ENCODE assay signal across 22 cellular contexts in the genomic region with DNA sequence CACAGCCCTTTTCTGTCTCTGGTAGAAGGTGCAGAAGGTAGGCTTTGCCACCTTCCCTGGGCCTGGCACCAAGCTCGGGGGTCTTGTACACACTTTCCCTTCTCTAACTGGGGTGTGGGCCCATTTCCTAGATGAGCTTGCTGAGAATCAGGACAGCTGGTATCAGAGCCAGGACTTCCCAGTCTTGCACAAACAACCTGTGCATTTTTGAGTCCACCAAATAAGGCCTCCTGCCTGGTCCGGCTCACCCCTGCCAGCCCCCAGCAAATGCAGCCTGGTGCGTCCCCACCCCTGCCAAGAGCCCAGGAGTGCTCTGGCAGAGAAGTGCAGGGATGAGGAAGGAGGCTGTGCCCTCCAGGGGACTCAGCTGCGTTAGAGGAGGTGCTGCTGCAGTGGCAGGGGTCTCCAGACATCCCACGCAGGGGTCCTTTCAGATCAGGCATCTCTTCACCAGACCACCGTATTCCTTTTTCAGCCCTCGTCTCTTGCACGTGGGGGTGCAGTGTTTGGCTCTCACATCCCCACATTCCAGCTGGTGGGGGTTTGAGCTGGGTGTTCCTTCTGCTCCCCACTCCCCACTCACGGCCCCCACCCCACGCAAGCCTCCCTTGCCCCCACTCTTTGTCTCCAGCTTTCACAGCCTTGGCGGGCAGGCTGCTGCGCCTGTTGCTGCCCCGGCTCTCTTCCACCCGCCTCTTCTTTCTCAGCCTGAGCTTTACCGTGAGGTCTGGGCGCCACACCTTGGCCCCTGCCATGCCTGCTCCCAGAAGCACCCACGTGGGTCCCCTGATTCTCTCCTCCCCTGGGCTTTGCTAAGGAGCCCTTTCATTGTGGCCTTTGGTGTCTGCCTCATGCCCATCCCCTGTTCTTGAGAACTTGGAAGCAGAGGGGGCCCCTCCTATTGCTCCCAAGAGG. TPM values are rescaled to one million over a fixed set of nuclear protein-coding genes. Genes with fewer than 3 reads are reported as not detected.
DNase-seq lines count a peak whose midpoint lies in the region; ATAC-seq, FAIRE-seq and TF ChIP-seq lines count a peak whose summit lies in the region.
"Had no signal": no experiment of that assay in that cellular context is flagged by ENCODE, and none has a peak within 500 bp of the region (broad histone marks: within the 10 kb centered on the region; RNA-seq: fewer than 3 reads in every experiment).

No MANE protein-coding gene starts in this region.

- no peak overlapping the region for H3K4me2 ChIP-seq in HepG2 (ENCODE audit: low read depth, low read length)
- H3K4me2 ChIP-seq: PC-9 had no signal

- POLR2A ChIA-PET in HepG2 (lab: Yijun Ruan, JAX), result no interaction called here

- in situ Hi-C loops in HepG2 (cut with HindIII; ENCODE audit: extremely low pct_ligation_motif_present, low pct_unique_long_range_greater_than_20kb), result no loop called here

- BruUV-seq in HepG2 (replicated peaks; lab: Mats Ljungman, UMichigan), result no TSS peak

- H2AFZ ChIP-seq in HepG2 (ENCODE audit: low read length), result no peak overlapping the region
- H2AFZ ChIP-seq: PC-9 had no signal

- DNase-seq in heart left ventricle (peak in 3 of 5 donors; percentile 13 to 39 (median 13)), cardiac septum (ENCODE audit: low spot score) (no peak), NCI-H1436 (lab: John Stamatoyannopoulos, UW) (peak; percentile 68), HepG2 (ENCODE audit: low spot score) (no peak), spleen (peak; percentile 47), T-helper 1 cell (no peak)
- DNase-seq: C1 segment of cervical spinal cord; Calu3; CD8-positive, alpha-beta T cell; Kasumi-1; NCI-H187; PC-9; RPMI8226; SJCRH30 had no signal

- no peak for TF ChIP-seq RAD21 in HepG2 (CRISPR knock-in tag; IDR thresholded peaks at IDR 0.05)

- H3K9ac ChIP-seq in HepG2 (ENCODE audit: insufficient read depth, low read depth, low read length), result no peak overlapping the region

- no peaks in the 10 kb centered on the region for H3K36me3 ChIP-seq in heart left ventricle
- H3K36me3 ChIP-seq in HepG2 (replicated peaks in 1 of 2; ENCODE audit: control insufficient read depth in 1 of 2, insufficient read depth in 2 of 2, low read length in 2 of 2), result no peaks in the 10 kb centered on the region
- no peaks in the 10 kb centered on the region for H3K36me3 ChIP-seq in spleen

- no peak overlapping the region for H3K4me3 ChIP-seq in heart left ventricle
- H3K4me3 ChIP-seq in HepG2 (replicated peaks in 1 of 3; ENCODE audit: insufficient read depth in 1 of 3, low read depth in 2 of 3, low read length in 3 of 3), result no peak overlapping the region
- no peak overlapping the region for H3K4me3 ChIP-seq in spleen
- H3K4me3 ChIP-seq: PC-9, SJCRH30 had no signal

- H3K79me2 ChIP-seq in HepG2 (ENCODE audit: insufficient read depth, low read length), result no peaks in the 10 kb centered on the region

- H3K9me3 ChIP-seq in heart left ventricle, result no peaks in the 10 kb centered on the region
- no peaks in the 10 kb centered on the region for H3K9me3 ChIP-seq in HepG2 (ENCODE audit: low read length)
- H3K9me3 ChIP-seq in spleen, result no peaks in the 10 kb centered on the region
- H3K9me3 ChIP-seq: SJCRH30 had no signal

- 76 to 84% (median 78%) methylated on average over 16 to 17 of the region's 17 CpGs for WGBS in heart left ventricle, 4 donors
- 55% methylated on average over 17 of the region's 17 CpGs for WGBS in HepG2 (ENCODE audit: low lambda C conversion rate)
- 81 to 89% (median 86%) methylated on average over 17 of the region's 17 CpGs for WGBS in spleen, 5 donors

- no peak for TF ChIP-seq CTCF in heart left ventricle (IDR thresholded peaks at IDR 0.05)
- peak; percentile 47; the same call in 1 of the 2 replicates for TF ChIP-seq CTCF in HepG2 (CRISPR knock-in tag; IDR thresholded peaks at IDR 0.05)
- no peak for TF ChIP-seq CTCF in spleen (IDR thresholded peaks at IDR 0.05 in 8 of 11, conservative IDR thresholded peaks at IDR 0.05 in 3 of 11)

- no peak for ATAC-seq in heart left ventricle
- ATAC-seq in HepG2, result peak; percentile 38; the same call in 1 of the 3 replicates
- ATAC-seq in GM18873 (IDR thresholded peaks at IDR 0.05; ENCODE audit: low FRiP score, unreplicated experiment), result no peak
- ATAC-seq: CD8-positive, alpha-beta T cell had no signal

- H3K27ac ChIP-seq in heart left ventricle, result no peak overlapping the region
- H3K27ac ChIP-seq in HepG2 (ENCODE audit: extremely low read length, insufficient read depth, low read length), result no peak overlapping the region
- H3K27ac ChIP-seq in spleen, result no peak overlapping the region
- H3K27ac ChIP-seq: PC-9, SJCRH30 had no signal

- CTCF ChIA-PET in HepG2 (lab: Yijun Ruan, JAX; ENCODE audit: low intra/inter-chr PET ratio, low total read pairs), result no interaction called here

- H4K20me1 ChIP-seq in HepG2 (ENCODE audit: insufficient read depth, low read length), result no peaks in the 10 kb centered on the region

- FAIRE-seq in HepG2 (lab: Jason Lieb, UNC), result no peak
- FAIRE-seq: G401.6, GM12892, GM19239, H54 had no signal

- H3K4me1 ChIP-seq in heart left ventricle, result no peaks in the 10 kb centered on the region
- peaks cover 62% of the 10 kb centered on the region for H3K4me1 ChIP-seq in HepG2 (ENCODE audit: insufficient read depth, low read length)
- no peaks in the 10 kb centered on the region for H3K4me1 ChIP-seq in spleen
- H3K4me1 ChIP-seq: SJCRH30 had no signal

- TF ChIP-seq EP300 in HepG2 (IDR thresholded peaks at IDR 0.05; ENCODE audit: low read depth in 2 of 2, low read length in 2 of 2), result no peak
- no peak for TF ChIP-seq EP300 in HepG2 (CRISPR knock-in tag; IDR thresholded peaks at IDR 0.05; ENCODE audit: borderline replicate concordance)

- H3K27me3 ChIP-seq in heart left ventricle, result peaks cover 0 to 13% (median 0%) of the 10 kb centered on the region in 9 donors
- H3K27me3 ChIP-seq in HepG2 (ENCODE audit: control insufficient read depth in 1 of 2, insufficient read depth in 2 of 2, low read length in 2 of 2), result peaks cover 8 to 35% of the 10 kb centered on the region in 2 experiments; a peak in 4 of 5 replicates
- peaks cover 0 to 4% (median 0%) of the 10 kb centered on the region in 7 donors for H3K27me3 ChIP-seq in spleen (replicated peaks in 1 of 7)
- H3K27me3 ChIP-seq: SJCRH30 had no signal

- TF ChIP-seq POLR2A in heart left ventricle (IDR thresholded peaks at IDR 0.05) (no peak), HepG2 (IDR thresholded peaks at IDR 0.05; ENCODE audit: insufficient read depth in 1 of 2, low read depth in 2 of 2, low read length in 2 of 2) (no peak), spleen (IDR thresholded peaks at IDR 0.05) (no peak)

- intact Hi-C loops in heart left ventricle (cut with DNase I) (loop anchor here in 1 of 10 donors (10.0 kb wide), 1 partner anchor 377 kb away; no protein-coding TSS in a partner anchor), cardiac septum (cut with DNase I) (no loop called here), HepG2 (cut with micrococcal nuclease; ENCODE audit: unreplicated experiment) (no loop called here), spleen (cut with DNase I; ENCODE audit: low total_unique reads) (loop anchor here (10.0 kb wide), 1 partner anchor 377 kb away; no protein-coding TSS in a partner anchor)

RNA-seq across cellular contexts. Expression of a gene that starts 32.3 kb away (rescaled TPM):
- total RNA-seq in heart left ventricle (10 to 100 TPM in 4 of 9 donors, 1 to 10 TPM in 5; 3.6 to 37.7 (median 9.9) TPM), cardiac septum (25.4 TPM), HepG2 (2016; rRNA removed; fragmentation: Illumina TruSeq; extraction: Trizol) (not detected in 2 replicates), spleen (100 to 1,000 TPM in 5 of 7 donors, 10 to 100 TPM in 2; 86.5 to 282 (median 174) TPM)
- polyA plus RNA-seq in heart left ventricle (10 to 100 TPM in 1 of 2 donors, 1 to 10 TPM in 1; 5.6 to 36.7 TPM), HepG2 (2011; rRNA removed) (0.07 and 0.17 TPM in 2 replicates), spleen (100 to 1,000 TPM in 2 of 3 donors, 10 to 100 TPM in 1; 86.6 to 763 (median 435) TPM)
- not detected in 2 replicates for total RNA-seq in HepG2 (2016; cell fraction: cytosol; rRNA removed; fragmentation: Illumina TruSeq; extraction: Trizol; ENCODE audit: low read depth)
- total RNA-seq in HepG2 (2016; cell fraction: insoluble cytoplasmic fraction; rRNA removed; fragmentation: Illumina TruSeq; extraction: Trizol), result not detected in 2 replicates
- total RNA-seq in HepG2 (2016; cell fraction: membrane; rRNA removed; fragmentation: Illumina TruSeq; extraction: Trizol), result not detected in 2 replicates
- 0.38 TPM in 1 of 2 replicates, not detected in the other for total RNA-seq in HepG2 (2016; cell fraction: nucleus; rRNA removed; fragmentation: Illumina TruSeq; extraction: Trizol)
- polyA plus RNA-seq in HepG2 (2011; cell fraction: cytosol; rRNA removed), result 0.03 TPM in 1 of 2 replicates, not detected in the other
- 0.59 and 0.62 TPM in 2 replicates for polyA plus RNA-seq in HepG2 (2011; cell fraction: nucleus; rRNA removed)
- polyA plus RNA-seq in HepG2 (2012), result 0.12 TPM in 1 of 2 replicates, not detected in the other
- not detected in 2 replicates for polyA plus RNA-seq in HepG2 (2016; cell fraction: cytosol; fragmentation: Illumina TruSeq; extraction: Trizol; ENCODE audit: low read depth)
- polyA plus RNA-seq in HepG2 (2016; cell fraction: insoluble cytoplasmic fraction; fragmentation: Illumina TruSeq; extraction: Trizol; ENCODE audit: low read depth), result not detected in 2 replicates
- polyA plus RNA-seq in HepG2 (2016; cell fraction: membrane; fragmentation: Illumina TruSeq; extraction: Trizol; ENCODE audit: low read depth), result not detected in 2 replicates
- 0.15 TPM in 1 of 2 replicates, not detected in the other for polyA plus RNA-seq in HepG2 (2016; cell fraction: nucleus; fragmentation: Illumina TruSeq; extraction: Trizol; ENCODE audit: insufficient read depth, low read depth)
- polyA minus RNA-seq in HepG2 (2011; rRNA and poly(A)+ RNA removed; ENCODE audit: low replicate concordance), result 0.08 TPM in 1 of 2 replicates, not detected in the other
- not detected in 2 replicates for polyA minus RNA-seq in HepG2 (2011; cell fraction: cytosol; rRNA and poly(A)+ RNA removed)
- 0.12 and 0.26 TPM in 2 replicates for polyA minus RNA-seq in HepG2 (2011; cell fraction: nucleus; rRNA and poly(A)+ RNA removed)
- total RNA-seq: Calu3; CD8-positive, alpha-beta T cell; MCF 10A; PC-9 had no signal

RNA-seq across cellular contexts. Expression of a gene that starts 45.3 kb away (rescaled TPM):
- total RNA-seq in heart left ventricle, result not detected
- polyA plus RNA-seq in heart left ventricle, result not detected
- total RNA-seq in cardiac septum, result not detected
- total RNA-seq in HepG2 (2016; rRNA removed; fragmentation: Illumina TruSeq; extraction: Trizol), result 0.04 TPM in 1 of 2 replicates, not detected in the other
- not detected in 2 replicates for total RNA-seq in HepG2 (2016; cell fraction: cytosol; rRNA removed; fragmentation: Illumina TruSeq; extraction: Trizol; ENCODE audit: low read depth)
- total RNA-seq in HepG2 (2016; cell fraction: insoluble cytoplasmic fraction; rRNA removed; fragmentation: Illumina TruSeq; extraction: Trizol), result not detected in 2 replicates
- total RNA-seq in HepG2 (2016; cell fraction: membrane; rRNA removed; fragmentation: Illumina TruSeq; extraction: Trizol), result 0.03 TPM in 1 of 2 replicates, not detected in the other
- total RNA-seq in HepG2 (2016; cell fraction: nucleus; rRNA removed; fragmentation: Illumina TruSeq; extraction: Trizol), result not detected in 2 replicates
- not detected in 2 replicates for polyA plus RNA-seq in HepG2 (2011; rRNA removed)
- polyA plus RNA-seq in HepG2 (2011; cell fraction: cytosol; rRNA removed), result 0.01 TPM in 1 of 2 replicates, not detected in the other
- 0.05 TPM in 1 of 2 replicates, not detected in the other for polyA plus RNA-seq in HepG2 (2011; cell fraction: nucleus; rRNA removed)
- polyA plus RNA-seq in HepG2 (2012), result 0.03 and 0.05 TPM in 2 replicates
- polyA plus RNA-seq in HepG2 (2016; cell fraction: cytosol; fragmentation: Illumina TruSeq; extraction: Trizol; ENCODE audit: low read depth), result not detected in 2 replicates
- polyA plus RNA-seq in HepG2 (2016; cell fraction: insoluble cytoplasmic fraction; fragmentation: Illumina TruSeq; extraction: Trizol; ENCODE audit: low read depth), result not detected in 2 replicates
- 0.05 TPM in 1 of 2 replicates, not detected in the other for polyA plus RNA-seq in HepG2 (2016; cell fraction: membrane; fragmentation: Illumina TruSeq; extraction: Trizol; ENCODE audit: low read depth)
- polyA plus RNA-seq in HepG2 (2016; cell fraction: nucleus; fragmentation: Illumina TruSeq; extraction: Trizol; ENCODE audit: insufficient read depth, low read depth), result not detected in 2 replicates
- not detected in 2 replicates for polyA minus RNA-seq in HepG2 (2011; rRNA and poly(A)+ RNA removed; ENCODE audit: low replicate concordance)
- not detected in 2 replicates for polyA minus RNA-seq in HepG2 (2011; cell fraction: cytosol; rRNA and poly(A)+ RNA removed)
- not detected in 2 replicates for polyA minus RNA-seq in HepG2 (2011; cell fraction: nucleus; rRNA and poly(A)+ RNA removed)
- not detected for total RNA-seq in spleen
- polyA plus RNA-seq in spleen, result under 1 TPM in 1 of 3 donors, not detected in 2; under 0.01 TPM
- total RNA-seq: CD8-positive, alpha-beta T cell; Daoy; MCF 10A; NCI-H460; PC-9 had no signal

Comparison
In these comparisons a context has a peak if more than half of its experiments do, and no peak if none do; other contexts are left out.
1. DNase-seq: peak in heart left ventricle (3 of 5), NCI-H1436 (single experiment) and spleen (single experiment); none in cardiac septum (single experiment), HepG2 (single experiment) and T-helper 1 cell (0 of 5).